Comparison of ENCODE assay signal across 20 cellular contexts in the genomic region with DNA sequence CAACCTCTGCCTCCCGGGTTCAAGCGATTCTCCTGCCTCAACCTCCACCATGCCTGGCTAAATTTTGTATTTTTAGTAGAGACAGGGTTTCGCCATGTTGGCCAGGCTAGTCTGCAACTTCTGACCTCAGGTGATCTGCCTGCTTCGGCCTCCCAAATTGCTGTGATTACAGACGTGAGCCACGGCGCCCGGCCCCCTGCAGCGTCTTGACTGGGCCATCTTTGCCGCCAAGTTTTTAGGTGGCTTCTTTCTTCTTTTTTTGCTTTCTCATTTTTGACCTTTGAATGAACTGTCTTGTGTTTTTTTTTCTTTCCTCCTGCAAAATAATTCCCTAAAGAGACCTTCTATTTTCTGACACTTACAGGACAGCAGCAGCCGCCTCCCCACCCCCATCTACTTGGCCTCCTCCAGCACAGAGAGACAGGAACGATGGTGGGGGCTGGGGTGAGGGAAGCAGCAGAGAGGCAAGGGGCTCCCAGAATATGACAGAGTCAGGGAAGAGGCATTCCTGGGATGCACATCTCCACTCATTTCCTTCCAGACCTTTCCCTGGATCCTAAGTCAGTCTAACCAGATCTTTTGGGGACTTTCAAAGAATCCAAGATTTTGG.
DNase-seq lines count a peak whose midpoint lies in the region; ATAC-seq and TF ChIP-seq lines count a peak whose summit lies in the region.
"Had no signal": no experiment of that assay in that cellular context is flagged by ENCODE, and none has a peak within 500 bp of the region (broad histone marks: within the 10 kb centered on the region; RNA-seq: fewer than 3 reads in every experiment).

No MANE protein-coding gene starts in this region.

- ATAC-seq in HG03039 (IDR thresholded peaks at IDR 0.05; ENCODE audit: unreplicated experiment), result no peak

- H3K27ac ChIP-seq in SJCRH30 (peak overlapping the region; percentile 99), neuronal stem cell (replicated peaks; ENCODE audit: low read length) (no peak overlapping the region)
- H3K27ac ChIP-seq: 22Rv1, GM23248 had no signal

- TF ChIP-seq CTCF in nephron (IDR thresholded peaks at IDR 0.05; ENCODE audit: unreplicated experiment in 3 of 3), result no peak

- no peaks in the 10 kb centered on the region for H3K36me3 ChIP-seq in SJCRH30
- no peaks in the 10 kb centered on the region for H3K36me3 ChIP-seq in neuronal stem cell (replicated peaks in 1 of 2; ENCODE audit: control insufficient read depth in 2 of 2, insufficient read depth in 2 of 2, low read length in 2 of 2)

- H3K27me3 Mint-ChIP-seq in nephron (ENCODE audit: low read depth), result peaks cover 22% of the 10 kb centered on the region

- H2BK5ac ChIP-seq in neuronal stem cell (ENCODE audit: low read length), result no peak overlapping the region

- WGBS in neuronal stem cell (ENCODE audit: extremely low coverage in 2 of 2, insufficient read length in 2 of 2, insufficient replicate concordance in 1 of 2), 2 donors, result no CpG with 5 or more reads among the region's 12 CpGs

- peaks cover 47% of the 10 kb centered on the region for H3K4me1 ChIP-seq in SJCRH30
- peaks cover 0 to 16% of the 10 kb centered on the region in 2 donors for H3K4me1 ChIP-seq in neuronal stem cell (ENCODE audit: control insufficient read depth in 2 of 2, insufficient read depth in 1 of 2, low read depth in 1 of 2, low read length in 2 of 2)

- no peak overlapping the region for H2BK12ac ChIP-seq in neuronal stem cell (ENCODE audit: low read length)

- H3K79me1 ChIP-seq in neuronal stem cell (ENCODE audit: low read depth, low read length), result no peaks in the 10 kb centered on the region

- H2BK120ac ChIP-seq in neuronal stem cell (ENCODE audit: low read depth, low read length), result no peak overlapping the region

- no peaks in the 10 kb centered on the region for H3K9me3 Mint-ChIP-seq in nephron
- H3K9me3 Mint-ChIP-seq: CD4-positive, alpha-beta memory T cell had no signal

- H2AFZ ChIP-seq in neuronal stem cell (ENCODE audit: low read length), result no peak overlapping the region
- H2AFZ ChIP-seq: GM23248 had no signal

- no peak overlapping the region for H2BK15ac ChIP-seq in neuronal stem cell (ENCODE audit: low read length)

- no peak overlapping the region for H3K4me2 ChIP-seq in neuronal stem cell (ENCODE audit: insufficient read depth, low read length, poor library complexity, severe bottlenecking)

- H4K8ac ChIP-seq in neuronal stem cell (ENCODE audit: low read depth, low read length), result no peak overlapping the region

- H2AK5ac ChIP-seq in neuronal stem cell (ENCODE audit: low read depth, low read length), result peak overlapping the region; percentile 16

- no peak overlapping the region for H3K23ac ChIP-seq in neuronal stem cell (ENCODE audit: low read depth, low read length, poor library complexity)

- DNase-seq in NCI-H2227 treated with DMSO at 0.1 percent for 48 hours (lab: John Stamatoyannopoulos, UW), result peak; percentile 52
- no peak for DNase-seq in NCI-H2227 (lab: John Stamatoyannopoulos, UW; ENCODE audit: unreplicated experiment)
- DNase-seq in SJCRH30, result peak; percentile 88 to 89
- DNase-seq in neuronal stem cell (ENCODE audit: low spot score), result no peak
- DNase-seq in activated CD8-positive, alpha-beta memory T cell treated with anti-CD3 and anti-CD28 coated beads, Interleukin-2, amount 50 U/mL, for 48 hours, result no peak
- DNase-seq in activated CD8-positive, alpha-beta memory T cell treated with anti-CD3 and anti-CD28 coated beads, Interleukin-2, amount 50 U/mL, for 4 hours, result no peak
- DNase-seq: C1 segment of cervical spinal cord; Calu3; CD4-positive, alpha-beta memory T cell; COR-L47; DMS53; DMS79 treated with DMSO at 0.1 percent for 48 hours; GF-D8; GM23248; H7; HCEC 1CT had no signal

- H3K4ac ChIP-seq in neuronal stem cell (ENCODE audit: low read length), result no peak overlapping the region

- H3K4me3 ChIP-seq in SJCRH30, result no peak overlapping the region
- no peak overlapping the region for H3K4me3 ChIP-seq in neuronal stem cell (ENCODE audit: low read length in 2 of 2)
- H3K4me3 ChIP-seq: GM23248 had no signal

- no peaks in the 10 kb centered on the region for H3K9me3 ChIP-seq in SJCRH30 (replicated peaks)
- no peaks in the 10 kb centered on the region for H3K9me3 ChIP-seq in neuronal stem cell (replicated peaks in 1 of 2; ENCODE audit: control insufficient read depth in 2 of 2, insufficient read depth in 1 of 2, low read depth in 1 of 2, low read length in 2 of 2)

- no peak overlapping the region for H3K18ac ChIP-seq in neuronal stem cell (ENCODE audit: low read length)

- peaks cover 48% of the 10 kb centered on the region for H3K4me1 Mint-ChIP-seq in nephron

- peak overlapping the region in 1 of 3 experiments; percentile 28 for H3K4me3 Mint-ChIP-seq in nephron
- H3K4me3 Mint-ChIP-seq: B cell; CD4-positive, alpha-beta memory T cell had no signal

- no peaks in the 10 kb centered on the region for H3K27me3 ChIP-seq in SJCRH30
- H3K27me3 ChIP-seq in neuronal stem cell (ENCODE audit: control insufficient read depth in 3 of 3, insufficient read depth in 3 of 3, low read depth in 1 of 3, low read length in 3 of 3), result peaks cover 0 to 11% (median 0%) of the 10 kb centered on the region in 3 experiments

- no peak overlapping the region for H3K14ac ChIP-seq in neuronal stem cell (ENCODE audit: low read length)

- H3K36me3 Mint-ChIP-seq in nephron (ENCODE audit: low read depth), result no peaks in the 10 kb centered on the region
- H3K36me3 Mint-ChIP-seq: CD4-positive, alpha-beta memory T cell had no signal

- H4K91ac ChIP-seq in neuronal stem cell (ENCODE audit: low read depth, low read length, poor library complexity), result no peak overlapping the region

- H3K27ac Mint-ChIP-seq in nephron, result peak overlapping the region; percentile 43 to 73 (median 60)
- H3K27ac Mint-ChIP-seq: B cell; CD4-positive, alpha-beta memory T cell had no signal

- H3K9ac ChIP-seq in neuronal stem cell (ENCODE audit: low read depth, low read length, poor library complexity), result no peak overlapping the region
- H3K9ac ChIP-seq: GM23248 had no signal

Comparison
In these comparisons a context has a peak if more than half of its experiments do, and no peak if none do; other contexts are left out.
1. DNase-seq: peak in NCI-H2227 treated with DMSO at 0.1 percent for 48 hours (single experiment) and SJCRH30 (2 of 2); none in NCI-H2227 (single experiment), neuronal stem cell (single experiment), activated CD8-positive, alpha-beta memory T cell treated with anti-CD3 and anti-CD28 coated beads, Interleukin-2, amount 50 U/mL, for 48 hours (single experiment) and activated CD8-positive, alpha-beta memory T cell treated with anti-CD3 and anti-CD28 coated beads, Interleukin-2, amount 50 U/mL, for 4 hours (single experiment).